In the genomic region with DNA sequence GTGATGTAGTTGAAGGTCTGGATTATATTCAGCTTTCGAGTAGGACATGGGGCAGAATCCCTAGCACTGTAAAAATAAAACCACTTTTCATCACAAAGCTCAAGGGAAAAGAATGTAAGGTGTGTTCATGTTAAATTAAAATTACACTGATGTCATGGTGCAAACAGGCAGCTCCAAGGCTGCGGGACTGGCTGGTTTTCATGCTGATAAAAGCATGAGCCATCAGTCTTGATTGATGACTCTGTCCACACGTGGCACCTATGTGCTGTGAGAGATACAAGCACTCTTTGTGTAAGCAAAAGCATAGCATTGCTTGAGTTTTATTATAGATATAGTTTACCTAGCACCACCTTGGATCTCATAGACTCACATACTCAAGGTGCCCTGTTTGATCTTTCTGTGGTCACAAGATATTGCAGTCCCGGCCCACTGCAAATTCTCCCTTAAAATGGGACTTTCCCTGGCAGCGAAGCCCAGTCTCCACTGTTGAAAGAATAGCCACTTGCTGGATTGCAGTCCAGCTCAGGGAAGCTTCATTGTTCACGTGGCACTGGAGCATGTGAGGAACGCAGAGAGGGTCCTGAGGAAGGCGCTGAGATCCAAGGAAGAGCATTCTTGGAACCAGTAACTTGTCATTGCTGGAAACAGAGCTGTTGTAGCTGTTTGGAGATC, we compare ENCODE assay signal across 14 cellular contexts.
DNase-seq lines count a peak whose midpoint lies in the region; ATAC-seq and TF ChIP-seq lines count a peak whose summit lies in the region.
"Had no signal": no experiment of that assay in that cellular context is flagged by ENCODE, and none has a peak within 500 bp of the region (broad histone marks: within the 10 kb centered on the region; RNA-seq: fewer than 3 reads in every experiment).

No MANE protein-coding gene starts in this region.

- H3K27ac ChIP-seq in left lung, result no peak overlapping the region
- H3K27ac ChIP-seq: KMS-11, left ventricle myocardium inferior had no signal

- peak; percentile 53 for ATAC-seq in left lung
- no peak for ATAC-seq in GM19395 (IDR thresholded peaks at IDR 0.05; ENCODE audit: unreplicated experiment)

- H3K9me3 ChIP-seq in left lung, result no peaks in the 10 kb centered on the region
- H3K9me3 ChIP-seq: left ventricle myocardium inferior had no signal

- peaks cover 4% of the 10 kb centered on the region for H3K4me1 Mint-ChIP-seq in activated naive CD4-positive, alpha-beta T cell treated with anti-CD3 and anti-CD28 coated beads, Interleukin-2, amount 10 ng/mL, durations not matched to agents 7 days and 5 days

- H3K9me3 Mint-ChIP-seq in activated naive CD4-positive, alpha-beta T cell treated with anti-CD3 and anti-CD28 coated beads, Interleukin-2, amount 10 ng/mL, durations not matched to agents 7 days and 5 days, result no peaks in the 10 kb centered on the region
- H3K9me3 Mint-ChIP-seq: activated CD4-positive, alpha-beta memory T cell treated with anti-CD3 and anti-CD28 coated beads for 36 hours; T-helper 1 cell treated with Interleukin-12 subunit alpha and Interleukin-12 subunit beta and Interleukin-4 antibody, amounts not matched to agents 30 μg/mL and 1 μg/mL, for 36 hours had no signal

- DNase-seq in ACHN (peak; percentile 9), M059J (ENCODE audit: low read depth) (peak; percentile 93), astrocyte of the spinal cord (ENCODE audit: low read depth, low spot score) (peak; percentile 37), left lung (no peak), anterior cingulate cortex (lab: John Stamatoyannopoulos, UW) (no peak), AG08396 (ENCODE audit: low spot score) (no peak)
- no peak for DNase-seq in activated naive CD4-positive, alpha-beta T cell treated with anti-CD3 and anti-CD28 coated beads, Interleukin-2, amount 10 ng/mL, durations not matched to agents 7 days and 5 days
- DNase-seq: activated CD4-positive, alpha-beta memory T cell treated with anti-CD3 and anti-CD28 coated beads for 36 hours; foreskin melanocyte; left ventricle myocardium inferior; NCI-H2107 had no signal

- no peak overlapping the region for H3K27ac Mint-ChIP-seq in activated naive CD4-positive, alpha-beta T cell treated with anti-CD3 and anti-CD28 coated beads, Interleukin-2, amount 10 ng/mL, durations not matched to agents 7 days and 5 days
- H3K27ac Mint-ChIP-seq: activated CD4-positive, alpha-beta memory T cell treated with anti-CD3 and anti-CD28 coated beads for 36 hours; T-helper 1 cell treated with Interleukin-12 subunit alpha and Interleukin-12 subunit beta and Interleukin-4 antibody, amounts not matched to agents 30 μg/mL and 1 μg/mL, for 36 hours had no signal

- no peak overlapping the region for H3K4me3 Mint-ChIP-seq in activated naive CD4-positive, alpha-beta T cell treated with anti-CD3 and anti-CD28 coated beads, Interleukin-2, amount 10 ng/mL, durations not matched to agents 7 days and 5 days
- H3K4me3 Mint-ChIP-seq: activated CD4-positive, alpha-beta memory T cell treated with anti-CD3 and anti-CD28 coated beads for 36 hours; T-helper 1 cell treated with Interleukin-12 subunit alpha and Interleukin-12 subunit beta and Interleukin-4 antibody, amounts not matched to agents 30 μg/mL and 1 μg/mL, for 36 hours had no signal

- H3K27me3 ChIP-seq in left lung, result no peaks in the 10 kb centered on the region

- intact Hi-C loops in left lung (cut with DNase I), result no loop called here

- H3K4me1 ChIP-seq in left lung, result no peaks in the 10 kb centered on the region
- H3K4me1 ChIP-seq: left ventricle myocardium inferior had no signal

- TF ChIP-seq CTCF in astrocyte of the spinal cord (IDR thresholded peaks at IDR 0.05; ENCODE audit: low read depth, low read length) (no peak), left lung (IDR thresholded peaks at IDR 0.05) (no peak)

- H3K4me3 ChIP-seq in astrocyte of the spinal cord (ENCODE audit: low read depth, low read length) (no peak overlapping the region), left lung (no peak overlapping the region)
- H3K4me3 ChIP-seq: left ventricle myocardium inferior had no signal

- CTCF ChIA-PET in activated naive CD4-positive, alpha-beta T cell treated with anti-CD3 and anti-CD28 coated beads, Interleukin-2, amount 10 ng/mL, durations not matched to agents 7 days and 5 days (lab: Charles Lee), result interaction anchor here (1.0 kb wide), 1 partner anchor 25 kb away, joined by 3 read pairs; no protein-coding TSS in a partner anchor

- H3K36me3 Mint-ChIP-seq in activated naive CD4-positive, alpha-beta T cell treated with anti-CD3 and anti-CD28 coated beads, Interleukin-2, amount 10 ng/mL, durations not matched to agents 7 days and 5 days, result no peaks in the 10 kb centered on the region
- H3K36me3 Mint-ChIP-seq: activated CD4-positive, alpha-beta memory T cell treated with anti-CD3 and anti-CD28 coated beads for 36 hours had no signal

- H3K27me3 Mint-ChIP-seq in activated naive CD4-positive, alpha-beta T cell treated with anti-CD3 and anti-CD28 coated beads, Interleukin-2, amount 10 ng/mL, durations not matched to agents 7 days and 5 days, result peaks cover 3% of the 10 kb centered on the region
- H3K27me3 Mint-ChIP-seq: activated CD4-positive, alpha-beta memory T cell treated with anti-CD3 and anti-CD28 coated beads for 36 hours had no signal

- in situ Hi-C loops in ACHN (cut with HindIII; ENCODE audit: low pct_ligation_motif_present, low pct_unique_long_range_greater_than_20kb, low sequenced_read_pairs) (no loop called here), astrocyte of the spinal cord (cut with HindIII; ENCODE audit: low sequenced_read_pairs) (no loop called here)

- H3K36me3 ChIP-seq in left lung, result no peaks in the 10 kb centered on the region
- H3K36me3 ChIP-seq: left ventricle myocardium inferior had no signal

Comparison
In these comparisons a context has a peak if more than half of its experiments do, and no peak if none do; other contexts are left out.
1. DNase-seq: peak in ACHN (single experiment), M059J (single experiment) and astrocyte of the spinal cord (single experiment); none in left lung (0 of 2), anterior cingulate cortex (0 of 58), AG08396 (single experiment) and activated naive CD4-positive, alpha-beta T cell treated with anti-CD3 and anti-CD28 coated beads, Interleukin-2, amount 10 ng/mL, durations not matched to agents 7 days and 5 days (single experiment).